In the genomic region with DNA sequence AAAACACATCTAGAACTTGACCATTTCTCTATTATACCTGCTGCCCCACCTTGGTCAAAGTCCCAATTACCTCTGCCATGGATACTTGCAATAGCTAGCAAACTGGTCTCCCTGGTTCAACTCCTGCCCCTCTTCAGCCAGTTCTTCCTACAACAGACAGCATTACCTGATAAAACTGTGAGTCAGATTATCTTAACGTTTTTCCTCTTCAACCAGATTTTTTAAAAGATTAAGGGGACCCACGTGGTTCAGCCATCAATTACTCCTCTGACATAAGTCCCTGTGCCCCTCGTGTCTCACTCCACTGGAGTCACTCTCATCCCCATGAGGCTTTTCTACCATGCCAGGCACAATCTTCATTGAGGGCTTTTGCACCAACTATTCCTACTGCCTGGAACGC, we compare ENCODE assay signal across 16 cellular contexts. TPM values are rescaled to one million over a fixed set of nuclear protein-coding genes. Genes with fewer than 3 reads are reported as not detected.
DNase-seq lines count a peak whose midpoint lies in the region; ATAC-seq and TF ChIP-seq lines count a peak whose summit lies in the region.
"Had no signal": no experiment of that assay in that cellular context is flagged by ENCODE, and none has a peak within 500 bp of the region (broad histone marks: within the 10 kb centered on the region; RNA-seq: fewer than 3 reads in every experiment).

No MANE protein-coding gene starts in this region.

- POLR2A ChIA-PET in activated CD4-positive, alpha-beta T cell treated with anti-CD3 and anti-CD28 coated beads for 36 hours (lab: Charles Lee), result no interaction called here
- POLR2A ChIA-PET in naive thymus-derived CD4-positive, alpha-beta T cell (lab: Charles Lee), result interaction anchor here (1.0 to 2.6 kb wide), 5 partner anchors 9 to 135 kb away, joined by 3 to 11 read pairs (median 4); no protein-coding TSS in a partner anchor

- peak overlapping the region; percentile 55 for H3K27ac ChIP-seq in naive thymus-derived CD4-positive, alpha-beta T cell (ENCODE audit: low read depth, low read length)
- H3K27ac ChIP-seq in right lobe of liver, result no peak overlapping the region
- H3K27ac ChIP-seq: BLaER1 treated with 17β-estradiol and CSF1 and Interleukin-3, amounts not matched to agents 10 nM and 100 nM had no signal

- no peak overlapping the region for H3K27ac Mint-ChIP-seq in activated CD4-positive, alpha-beta T cell treated with anti-CD3 and anti-CD28 coated beads for 36 hours
- H3K27ac Mint-ChIP-seq in activated naive CD4-positive, alpha-beta T cell treated with anti-CD3 and anti-CD28 coated beads for 36 hours, result no peak overlapping the region
- no peak overlapping the region for H3K27ac Mint-ChIP-seq in naive thymus-derived CD4-positive, alpha-beta T cell
- H3K27ac Mint-ChIP-seq: CD4-positive, CD25-positive, alpha-beta regulatory T cell had no signal

- no peaks in the 10 kb centered on the region for H3K27me3 Mint-ChIP-seq in activated CD4-positive, alpha-beta T cell treated with anti-CD3 and anti-CD28 coated beads for 36 hours
- H3K27me3 Mint-ChIP-seq in activated naive CD4-positive, alpha-beta T cell treated with anti-CD3 and anti-CD28 coated beads for 36 hours (ENCODE audit: low read depth), result no peaks in the 10 kb centered on the region
- H3K27me3 Mint-ChIP-seq in naive thymus-derived CD4-positive, alpha-beta T cell, result no peaks in the 10 kb centered on the region
- H3K27me3 Mint-ChIP-seq: CD4-positive, CD25-positive, alpha-beta regulatory T cell had no signal

- H3K36me3 ChIP-seq in Loucy (ENCODE audit: insufficient read depth, low read length) (no peaks in the 10 kb centered on the region), right lobe of liver (no peaks in the 10 kb centered on the region)
- H3K36me3 ChIP-seq in naive thymus-derived CD4-positive, alpha-beta T cell (ENCODE audit: control insufficient read depth in 2 of 3, insufficient read depth in 3 of 3, low read length in 3 of 3), result no peaks in the 10 kb centered on the region
- H3K36me3 ChIP-seq: BLaER1 treated with 17β-estradiol and CSF1 and Interleukin-3, amounts not matched to agents 10 nM and 100 nM; HAP-1 had no signal

- peak overlapping the region; percentile 58 for H3K4me2 ChIP-seq in Loucy (ENCODE audit: low read depth, low read length, poor library complexity, severe bottlenecking)

- ATAC-seq in activated CD4-positive, alpha-beta T cell treated with anti-CD3 and anti-CD28 coated beads for 36 hours, result peak; percentile 11
- no peak for ATAC-seq in naive thymus-derived CD4-positive, alpha-beta T cell
- ATAC-seq in GM21367 (IDR thresholded peaks at IDR 0.05; ENCODE audit: unreplicated experiment) (no peak), right lobe of liver (no peak)

- no peaks in the 10 kb centered on the region for H3K36me3 Mint-ChIP-seq in activated CD4-positive, alpha-beta T cell treated with anti-CD3 and anti-CD28 coated beads for 36 hours (ENCODE audit: low read depth)
- no peaks in the 10 kb centered on the region for H3K36me3 Mint-ChIP-seq in activated naive CD4-positive, alpha-beta T cell treated with anti-CD3 and anti-CD28 coated beads for 36 hours (ENCODE audit: low read depth)
- H3K36me3 Mint-ChIP-seq in naive thymus-derived CD4-positive, alpha-beta T cell, result peaks cover 0 to 7% (median 0%) of the 10 kb centered on the region in 5 donors
- H3K36me3 Mint-ChIP-seq: CD4-positive, CD25-positive, alpha-beta regulatory T cell had no signal

- H3K4me1 ChIP-seq in Loucy (ENCODE audit: insufficient read depth, low read length, poor library complexity, severe bottlenecking), result peaks cover 75% of the 10 kb centered on the region
- H3K4me1 ChIP-seq in naive thymus-derived CD4-positive, alpha-beta T cell (ENCODE audit: control insufficient read depth in 2 of 2, insufficient read depth in 2 of 2, low read length in 2 of 2), result peaks cover 41 to 58% of the 10 kb centered on the region in 2 donors
- no peaks in the 10 kb centered on the region for H3K4me1 ChIP-seq in right lobe of liver
- H3K4me1 ChIP-seq: HAP-1 had no signal

- no peaks in the 10 kb centered on the region for H3K27me3 ChIP-seq in Loucy (ENCODE audit: insufficient read depth, low read length, poor library complexity, severe bottlenecking)
- no peaks in the 10 kb centered on the region for H3K27me3 ChIP-seq in naive thymus-derived CD4-positive, alpha-beta T cell (ENCODE audit: control insufficient read depth in 2 of 2, insufficient read depth in 2 of 2, low read length in 2 of 2)
- no peaks in the 10 kb centered on the region for H3K27me3 ChIP-seq in right lobe of liver
- H3K27me3 ChIP-seq: BLaER1 treated with 17β-estradiol and CSF1 and Interleukin-3, amounts not matched to agents 10 nM and 100 nM had no signal

- no peak overlapping the region for H3K4me3 Mint-ChIP-seq in activated CD4-positive, alpha-beta T cell treated with anti-CD3 and anti-CD28 coated beads for 36 hours
- H3K4me3 Mint-ChIP-seq in activated naive CD4-positive, alpha-beta T cell treated with anti-CD3 and anti-CD28 coated beads for 36 hours, result no peak overlapping the region
- H3K4me3 Mint-ChIP-seq in naive thymus-derived CD4-positive, alpha-beta T cell, result no peak overlapping the region

- peak overlapping the region; percentile 45; the same call in 1 of the 2 replicates for H2AFZ ChIP-seq in Loucy (ENCODE audit: low read length)

- DNase-seq in activated CD4-positive, alpha-beta T cell treated with anti-CD3 and anti-CD28 coated beads for 36 hours, result no peak
- no peak for DNase-seq in activated CD4-positive, alpha-beta T cell treated with anti-CD3 and anti-CD28 coated beads for 1 hour
- peak; percentile 7 for DNase-seq in activated naive CD4-positive, alpha-beta T cell treated with anti-CD3 and anti-CD28 coated beads for 36 hours
- no peak for DNase-seq in activated naive CD4-positive, alpha-beta T cell treated with anti-CD3 and anti-CD28 coated beads, Interleukin-2, amount 50 U/mL, for 16 hours
- DNase-seq in naive thymus-derived CD4-positive, alpha-beta T cell, result no peak
- no peak for DNase-seq in right lobe of liver
- DNase-seq: 8988T; CD4-positive, CD25-positive, alpha-beta regulatory T cell; DMS79; EL had no signal

- H3F3A ChIP-seq in Loucy (ENCODE audit: low read depth), result peaks cover 5% of the 10 kb centered on the region; the same call in 1 of the 2 replicates

- peak overlapping the region; percentile 48 for H3K9ac ChIP-seq in Loucy (ENCODE audit: low read depth, low read length, poor library complexity, severe bottlenecking)
- H3K9ac ChIP-seq: BLaER1 treated with 17β-estradiol and CSF1 and Interleukin-3, amounts not matched to agents 10 nM and 100 nM had no signal

- no peaks in the 10 kb centered on the region for H3K9me2 ChIP-seq in Loucy (replicated peaks; ENCODE audit: low read depth, low read length)

- H3K9me3 ChIP-seq in Loucy (ENCODE audit: insufficient read depth, low read depth, low read length) (no peaks in the 10 kb centered on the region), right lobe of liver (no peaks in the 10 kb centered on the region)
- H3K9me3 ChIP-seq in naive thymus-derived CD4-positive, alpha-beta T cell (ENCODE audit: control insufficient read depth in 2 of 3, low read length in 3 of 3), result no peaks in the 10 kb centered on the region
- H3K9me3 ChIP-seq: BLaER1 treated with 17β-estradiol and CSF1 and Interleukin-3, amounts not matched to agents 10 nM and 100 nM; HAP-1 had no signal

- CTCF ChIA-PET in activated CD4-positive, alpha-beta T cell treated with anti-CD3 and anti-CD28 coated beads for 36 hours (lab: Charles Lee), result interaction anchor here (0.6 to 6.7 kb wide), 5 partner anchors 12 to 135 kb away, joined by 3 to 49 read pairs (median 3); no protein-coding TSS in a partner anchor
- CTCF ChIA-PET in activated naive CD4-positive, alpha-beta T cell treated with anti-CD3 and anti-CD28 coated beads for 36 hours (lab: Charles Lee), result interaction anchor here (1.1 to 5.7 kb wide), 6 partner anchors 8 to 135 kb away, joined by 3 to 47 read pairs (median 7); no protein-coding TSS in a partner anchor
- CTCF ChIA-PET in naive thymus-derived CD4-positive, alpha-beta T cell (lab: Charles Lee), result interaction anchor here (6.6 kb wide), 1 partner anchor 37 kb away, joined by 35 read pairs; no protein-coding TSS in a partner anchor

- intact Hi-C loops in activated CD4-positive, alpha-beta T cell treated with anti-CD3 and anti-CD28 coated beads for 36 hours (cut with DNase I, micrococcal nuclease), result loop anchor here in 1 of 2 experiments (10.0 kb wide), 1 partner anchor 1391 kb away; no protein-coding TSS in a partner anchor
- intact Hi-C loops in activated naive CD4-positive, alpha-beta T cell treated with anti-CD3 and anti-CD28 coated beads for 36 hours (cut with micrococcal nuclease), result no loop called here
- intact Hi-C loops in naive thymus-derived CD4-positive, alpha-beta T cell (cut with micrococcal nuclease), result loop anchor here in 1 of 2 donors (10.0 kb wide), 1 partner anchor 1061 kb away; no protein-coding TSS in a partner anchor
- intact Hi-C loops in right lobe of liver (cut with DNase I), result loop anchor here in 1 of 2 donors (10.0 kb wide), 1 partner anchor 111 kb away; no protein-coding TSS in a partner anchor

- TF ChIP-seq POLR2A in right lobe of liver (IDR thresholded peaks at IDR 0.05), result no peak

- no peaks in the 10 kb centered on the region for H4K20me1 ChIP-seq in Loucy (ENCODE audit: insufficient read depth, low read length, poor library complexity, severe bottlenecking)
- H4K20me1 ChIP-seq: BLaER1 treated with 17β-estradiol and CSF1 and Interleukin-3, amounts not matched to agents 10 nM and 100 nM had no signal

- H3K79me2 ChIP-seq in Loucy (ENCODE audit: insufficient read depth, low read length), result no peaks in the 10 kb centered on the region

- WGBS in right lobe of liver (ENCODE audit: insufficient coverage, low coverage, low lambda C conversion rate, missing lambda C conversion rate), result 37% methylated on average over 4 of the region's 4 CpGs

- H3K9me3 Mint-ChIP-seq in activated CD4-positive, alpha-beta T cell treated with anti-CD3 and anti-CD28 coated beads for 36 hours (ENCODE audit: low read depth), result no peaks in the 10 kb centered on the region
- no peaks in the 10 kb centered on the region for H3K9me3 Mint-ChIP-seq in activated naive CD4-positive, alpha-beta T cell treated with anti-CD3 and anti-CD28 coated beads for 36 hours
- H3K9me3 Mint-ChIP-seq in naive thymus-derived CD4-positive, alpha-beta T cell, result peaks cover 0 to 8% (median 0%) of the 10 kb centered on the region in 11 donors
- H3K9me3 Mint-ChIP-seq: CD4-positive, CD25-positive, alpha-beta regulatory T cell had no signal

- peaks cover 32% of the 10 kb centered on the region for H3K4me1 Mint-ChIP-seq in activated CD4-positive, alpha-beta T cell treated with anti-CD3 and anti-CD28 coated beads for 36 hours
- H3K4me1 Mint-ChIP-seq in activated naive CD4-positive, alpha-beta T cell treated with anti-CD3 and anti-CD28 coated beads for 36 hours (ENCODE audit: low read depth), result peaks cover 34% of the 10 kb centered on the region
- H3K4me1 Mint-ChIP-seq in naive thymus-derived CD4-positive, alpha-beta T cell, result peaks cover 6 to 31% (median 15%) of the 10 kb centered on the region in 7 donors

- peak overlapping the region; percentile 40 for H3K4me3 ChIP-seq in Loucy (ENCODE audit: low read length, poor library complexity, severe bottlenecking)
- no peak overlapping the region for H3K4me3 ChIP-seq in naive thymus-derived CD4-positive, alpha-beta T cell (ENCODE audit: low read length)
- no peak overlapping the region for H3K4me3 ChIP-seq in right lobe of liver
- H3K4me3 ChIP-seq: BLaER1 treated with 17β-estradiol and CSF1 and Interleukin-3, amounts not matched to agents 10 nM and 100 nM; HAP-1 had no signal

- TF ChIP-seq CTCF in Loucy (conservative IDR thresholded peaks at IDR 0.05; ENCODE audit: low read length) (no peak), right lobe of liver (IDR thresholded peaks at IDR 0.05) (no peak)

RNA-seq across cellular contexts. Expression of gene ARHGAP15, which starts 5.3 kb away (rescaled TPM):
- total RNA-seq in activated CD4-positive, alpha-beta T cell treated with anti-CD3 and anti-CD28 coated beads for 36 hours, result 10 to 100 TPM; 62.6 to 64.3 TPM
- total RNA-seq in activated naive CD4-positive, alpha-beta T cell treated with anti-CD3 and anti-CD28 coated beads for 36 hours, result 10 to 100 TPM; 85.7 to 90.1 TPM
- 100 to 1,000 TPM; 164 to 218 (median 183) TPM for total RNA-seq in naive thymus-derived CD4-positive, alpha-beta T cell
- 100 to 1,000 TPM; 306 to 311 TPM for polyA plus RNA-seq in naive thymus-derived CD4-positive, alpha-beta T cell
- 1 to 10 TPM; 3.3 to 8.2 (median 6.6) TPM for total RNA-seq in right lobe of liver
- total RNA-seq: H1, HT1080 had no signal
- polyA plus RNA-seq: H1 had no signal

Comparison
In these comparisons a context has a peak if more than half of its experiments do, and no peak if none do; other contexts are left out.
1. RNA of gene ARHGAP15, which starts 5.3 kb away (total RNA-seq): 164 to 218 TPM in naive thymus-derived CD4-positive, alpha-beta T cell, 85.7 to 90.1 TPM in activated naive CD4-positive, alpha-beta T cell treated with anti-CD3 and anti-CD28 coated beads for 36 hours and 62.6 to 64.3 TPM in activated CD4-positive, alpha-beta T cell treated with anti-CD3 and anti-CD28 coated beads for 36 hours; 3.3 to 8.2 TPM in right lobe of liver; every median in the first group is over 4 times any median in the second.